In the genomic region with DNA sequence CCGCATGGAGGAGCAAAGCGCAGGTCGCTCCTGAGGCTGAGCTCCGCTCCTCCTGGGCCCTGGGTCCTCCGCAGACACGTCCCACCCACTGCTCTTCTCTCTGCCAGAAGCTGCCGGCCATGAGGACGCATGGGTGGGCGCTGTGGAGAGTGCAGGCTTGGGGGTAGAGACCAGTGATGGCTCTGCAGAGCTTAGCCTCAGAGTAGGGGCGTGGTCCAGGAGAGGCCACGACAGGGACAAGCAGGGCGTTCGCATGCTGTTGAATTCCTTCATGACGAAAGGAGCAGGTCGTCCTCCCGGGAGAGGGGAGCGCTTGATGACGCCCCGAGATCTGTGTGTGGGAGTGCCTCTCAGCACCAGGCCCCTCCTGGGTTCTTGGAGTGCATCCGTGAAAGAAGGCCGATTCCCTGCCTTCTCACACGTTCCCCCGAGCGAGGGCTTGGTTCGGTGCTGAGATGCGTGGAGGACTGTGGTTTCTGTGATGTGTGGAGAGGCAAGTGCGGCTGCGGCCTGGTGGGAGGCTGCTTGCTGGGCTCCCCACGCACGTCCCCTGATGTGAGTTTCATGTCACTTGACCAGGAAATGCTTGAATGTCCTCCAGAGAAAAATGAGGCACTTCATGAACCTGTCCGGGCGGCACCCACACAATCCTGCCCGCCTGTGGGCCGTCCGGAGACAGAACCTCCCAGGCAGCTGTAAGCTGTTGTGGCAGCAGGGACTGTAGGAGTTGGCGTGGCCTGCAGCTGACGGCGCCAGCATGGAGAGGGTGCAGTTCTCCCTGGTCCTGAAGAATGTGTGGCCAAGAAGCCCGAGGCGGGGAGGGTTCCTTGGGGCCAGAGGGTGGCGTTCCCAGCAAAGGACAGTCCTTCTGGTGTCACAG, we compare ENCODE assay signal across 8 cellular contexts. TPM values are rescaled to one million over a fixed set of nuclear protein-coding genes. Genes with fewer than 3 reads are reported as not detected.
A peak's percentile ranks its signal among the peaks of the same experiment; 100 is the strongest.
DNase-seq lines count a peak whose midpoint lies in the region; ATAC-seq and TF ChIP-seq lines count a peak whose summit lies in the region.

No MANE protein-coding gene starts in this region.

- peaks cover 41% of the 10 kb centered on the region for H3K4me1 ChIP-seq in mammary epithelial cell (ENCODE audit: insufficient read depth, low read length)
- H3K4me1 ChIP-seq in mesendoderm (ENCODE audit: control insufficient read depth, low read depth, low read length) = peaks cover 5% of the 10 kb centered on the region

- no peak for ATAC-seq in HG02798 (IDR thresholded peaks at IDR 0.05; ENCODE audit: poor library complexity, unreplicated experiment)

- no peak overlapping the region for H3K4ac ChIP-seq in mesendoderm (ENCODE audit: low read depth, low read length)

- peaks cover 59% of the 10 kb centered on the region for H3K36me3 Mint-ChIP-seq in activated naive CD4-positive, alpha-beta T cell treated with anti-CD3 and anti-CD28 coated beads, Interleukin-2, amount 10 ng/mL, durations not matched to agents 7 days and 5 days
- peaks cover 6% of the 10 kb centered on the region for H3K36me3 Mint-ChIP-seq in type B pancreatic cell

- H3K27me3 ChIP-seq in mammary epithelial cell (ENCODE audit: insufficient read depth, low read length) (no peaks in the 10 kb centered on the region), mesendoderm (ENCODE audit: insufficient read depth, low read length, poor library complexity) (no peaks in the 10 kb centered on the region)

- H3K27me3 Mint-ChIP-seq in activated naive CD4-positive, alpha-beta T cell treated with anti-CD3 and anti-CD28 coated beads, Interleukin-2, amount 10 ng/mL, durations not matched to agents 7 days and 5 days = peaks cover 4% of the 10 kb centered on the region
- H3K27me3 Mint-ChIP-seq in type B pancreatic cell = peaks cover 5% of the 10 kb centered on the region

- H3K4me3 Mint-ChIP-seq in activated naive CD4-positive, alpha-beta T cell treated with anti-CD3 and anti-CD28 coated beads, Interleukin-2, amount 10 ng/mL, durations not matched to agents 7 days and 5 days = peak overlapping the region; percentile 98
- peak overlapping the region; percentile 100 for H3K4me3 Mint-ChIP-seq in type B pancreatic cell

- no peak overlapping the region for H3K18ac ChIP-seq in mesendoderm (ENCODE audit: low read length)

- H3K9me3 ChIP-seq in mammary epithelial cell (replicated peaks; ENCODE audit: insufficient read depth, low read length) = no peaks in the 10 kb centered on the region

- in situ Hi-C loops in mammary epithelial cell (cut with MboI; ENCODE audit: low sequenced_read_pairs in 2 of 2) = no loop called here

- H3K79me1 ChIP-seq in mesendoderm (ENCODE audit: low read length) = peaks cover 16% of the 10 kb centered on the region

- no peak overlapping the region for H2BK5ac ChIP-seq in mesendoderm (ENCODE audit: low read length)

- H3K9me3 Mint-ChIP-seq in activated naive CD4-positive, alpha-beta T cell treated with anti-CD3 and anti-CD28 coated beads, Interleukin-2, amount 10 ng/mL, durations not matched to agents 7 days and 5 days = no peaks in the 10 kb centered on the region
- H3K9me3 Mint-ChIP-seq in type B pancreatic cell = no peaks in the 10 kb centered on the region

- peak overlapping the region; percentile 34 to 55 (median 37) for H3K4me3 ChIP-seq in mammary epithelial cell (replicated peaks in 1 of 3; ENCODE audit: insufficient read depth in 1 of 3, low read depth in 2 of 3, low read length in 3 of 3)
- no peak overlapping the region for H3K4me3 ChIP-seq in mesendoderm (ENCODE audit: low read length)

- 25% methylated on average over 33 of the region's 41 CpGs for WGBS in mammary epithelial cell (ENCODE audit: low coverage, missing lambda C conversion rate)
- WGBS in mesendoderm (ENCODE audit: extremely low coverage, insufficient coverage, low lambda C conversion rate) = no CpG with 5 or more reads among the region's 41 CpGs

- H2AK5ac ChIP-seq in mesendoderm (ENCODE audit: low read length) = no peak overlapping the region

- no peak overlapping the region for H4K8ac ChIP-seq in mesendoderm (ENCODE audit: low read depth, low read length)

- no peak for DNase-seq in activated naive CD4-positive, alpha-beta T cell treated with anti-CD3 and anti-CD28 coated beads, Interleukin-2, amount 10 ng/mL, durations not matched to agents 7 days and 5 days
- DNase-seq in activated naive CD4-positive, alpha-beta T cell treated with anti-CD3 and anti-CD28 coated beads, Interleukin-2, amount 50 U/mL, for 16 hours = no peak
- DNase-seq in mammary epithelial cell (no peak), mesendoderm (no peak), type B pancreatic cell (ENCODE audit: extremely low spot score, unreplicated experiment) (no peak), retina (no peak), Kasumi-1 (lab: John Stamatoyannopoulos, UW) (no peak)

- H3K27ac Mint-ChIP-seq in activated naive CD4-positive, alpha-beta T cell treated with anti-CD3 and anti-CD28 coated beads, Interleukin-2, amount 10 ng/mL, durations not matched to agents 7 days and 5 days = peak overlapping the region; percentile 82
- H3K27ac Mint-ChIP-seq in type B pancreatic cell = peak overlapping the region; percentile 65

- peaks cover 55% of the 10 kb centered on the region for H3K4me1 Mint-ChIP-seq in activated naive CD4-positive, alpha-beta T cell treated with anti-CD3 and anti-CD28 coated beads, Interleukin-2, amount 10 ng/mL, durations not matched to agents 7 days and 5 days
- peaks cover 40% of the 10 kb centered on the region for H3K4me1 Mint-ChIP-seq in type B pancreatic cell (ENCODE audit: unreplicated experiment)

- dilution Hi-C loops in mammary epithelial cell (cut with HindIII; ENCODE audit: low sequenced_read_pairs) = no loop called here

- H3K9ac ChIP-seq in mammary epithelial cell (ENCODE audit: insufficient read depth, low read length) (no peak overlapping the region), mesendoderm (ENCODE audit: low read length) (peak overlapping the region; percentile 18)

- H2AFZ ChIP-seq in mammary epithelial cell (ENCODE audit: low read depth, low read length) = no peak overlapping the region

- H3K36me3 ChIP-seq in mammary epithelial cell (ENCODE audit: insufficient read depth, low read length) = peaks cover 15% of the 10 kb centered on the region
- H3K36me3 ChIP-seq in mesendoderm (ENCODE audit: control insufficient read depth, insufficient read depth, low read length) = peaks cover 12% of the 10 kb centered on the region

- no TSS peak for BruUV-seq in mammary epithelial cell (replicated peaks; lab: Mats Ljungman, UMichigan)

- no peak overlapping the region for H4K5ac ChIP-seq in mesendoderm (ENCODE audit: low read length)

- peaks cover 11% of the 10 kb centered on the region for H4K20me1 ChIP-seq in mammary epithelial cell (ENCODE audit: insufficient read depth, low read length)

- H3K56ac ChIP-seq in mesendoderm (ENCODE audit: low read length) = peak overlapping the region; percentile 79

- CTCF ChIA-PET in activated naive CD4-positive, alpha-beta T cell treated with anti-CD3 and anti-CD28 coated beads, Interleukin-2, amount 10 ng/mL, durations not matched to agents 7 days and 5 days (lab: Charles Lee) = no interaction called here
- CTCF ChIA-PET in mammary epithelial cell (lab: Charles Lee; ENCODE audit: low non-redundant PET) = no interaction called here

- peaks cover 93% of the 10 kb centered on the region for H3K79me2 ChIP-seq in mammary epithelial cell (ENCODE audit: insufficient read depth, low read length)
- H3K79me2 ChIP-seq in mesendoderm (ENCODE audit: control insufficient read depth, insufficient read depth, low read length) = peaks cover 68% of the 10 kb centered on the region

- intact Hi-C loops in mammary epithelial cell (cut with micrococcal nuclease) = loop anchor here (1.0 kb wide), 1 partner anchor 28 kb away; no protein-coding TSS in a partner anchor

- no peak overlapping the region for H3K27ac ChIP-seq in mammary epithelial cell (ENCODE audit: insufficient read depth, low read depth, low read length)
- H3K27ac ChIP-seq in mesendoderm (ENCODE audit: low read depth, low read length) = no peak overlapping the region

- H3K4me2 ChIP-seq in mammary epithelial cell (ENCODE audit: insufficient read depth, low read depth, low read length) (peak overlapping the region; percentile 85), mesendoderm (ENCODE audit: low read length) (no peak overlapping the region)

- peak overlapping the region; percentile 37 for H3K23ac ChIP-seq in mesendoderm (ENCODE audit: low read length)

- TF ChIP-seq CTCF in mammary epithelial cell (conservative IDR thresholded peaks at IDR 0.05 in 1 of 2, IDR thresholded peaks at IDR 0.05 in 1 of 2; ENCODE audit: extremely low read depth in 1 of 2, insufficient read depth in 1 of 2, low read depth in 1 of 2, low read length in 2 of 2) (no peak), type B pancreatic cell (conservative IDR thresholded peaks at IDR 0.05) (no peak)

- H2BK15ac ChIP-seq in mesendoderm (replicated peaks; ENCODE audit: low read depth) = no peak overlapping the region

- H2BK120ac ChIP-seq in mesendoderm (ENCODE audit: low read depth, low read length) = no peak overlapping the region

RNA-seq across cellular contexts. Expression of gene SF3A2, which starts 4.5 kb away (rescaled TPM):
- 10 to 100 TPM; 21.0 to 68.9 TPM for total RNA-seq in mammary epithelial cell
- polyA plus RNA-seq in mammary epithelial cell = 30.5 TPM
- polyA minus RNA-seq in mammary epithelial cell = 19.9 TPM
- 109 TPM for polyA plus RNA-seq in mesendoderm (2013, experiment 1 of 2)
- polyA plus RNA-seq in mesendoderm (2013, experiment 2 of 2) = 111 TPM
- total RNA-seq in type B pancreatic cell (ENCODE audit: low replicate concordance) = 95.5 and 129 TPM in 2 replicates

RNA-seq across cellular contexts. Expression of gene PLEKHJ1, which starts 5.0 kb away (rescaled TPM):
- total RNA-seq in mammary epithelial cell (10 to 100 TPM; 33.0 to 61.5 TPM), type B pancreatic cell (ENCODE audit: low replicate concordance) (107 and 131 TPM in 2 replicates)
- 68.8 TPM for polyA plus RNA-seq in mammary epithelial cell
- 62.8 TPM for polyA minus RNA-seq in mammary epithelial cell
- polyA plus RNA-seq in mesendoderm (2013, experiment 1 of 2) = 101 TPM
- 99.1 TPM for polyA plus RNA-seq in mesendoderm (2013, experiment 2 of 2)

RNA-seq across cellular contexts. Expression of gene AMH, which starts 8.0 kb away (rescaled TPM):
- total RNA-seq in mammary epithelial cell = 1 to 10 TPM; 1.2 to 3.1 TPM
- polyA plus RNA-seq in mammary epithelial cell = 0.23 TPM
- polyA minus RNA-seq in mammary epithelial cell = not detected
- 4.2 TPM for polyA plus RNA-seq in mesendoderm (2013, experiment 1 of 2)
- polyA plus RNA-seq in mesendoderm (2013, experiment 2 of 2) = 3.9 TPM
- 13.8 and 49.5 TPM in 2 replicates for total RNA-seq in type B pancreatic cell (ENCODE audit: low replicate concordance)

RNA-seq across cellular contexts. Expression of gene JSRP1, which starts 15.1 kb away (rescaled TPM):
- total RNA-seq in mammary epithelial cell (under 1 TPM in 1 of 2 donors, not detected in 1; 0.38 TPM), type B pancreatic cell (ENCODE audit: low replicate concordance) (0.72 TPM in 1 of 2 replicates, not detected in the other)
- polyA plus RNA-seq in mammary epithelial cell = not detected
- not detected for polyA minus RNA-seq in mammary epithelial cell
- 0.44 TPM for polyA plus RNA-seq in mesendoderm (2013, experiment 1 of 2)
- polyA plus RNA-seq in mesendoderm (2013, experiment 2 of 2) = 0.57 TPM

RNA-seq across cellular contexts. Expression of gene PEAK3, which starts 40.9 kb away (rescaled TPM):
- total RNA-seq in mammary epithelial cell (not detected), type B pancreatic cell (ENCODE audit: low replicate concordance) (0.10 TPM in 1 of 2 replicates, not detected in the other)
- not detected for polyA plus RNA-seq in mammary epithelial cell
- polyA minus RNA-seq in mammary epithelial cell = not detected
- 0.01 TPM for polyA plus RNA-seq in mesendoderm (2013, experiment 1 of 2)
- 0.01 TPM for polyA plus RNA-seq in mesendoderm (2013, experiment 2 of 2)
